Comparison of ENCODE assay signal across 19 cellular contexts in genomic region chr12:22172501-22172900, GRCh38.
"Had no signal": no experiment of that assay in that cellular context is flagged by ENCODE, and none has a peak within 500 bp of the region (broad histone marks: within the 10 kb centered on the region; RNA-seq: fewer than 3 reads in every experiment).

No MANE protein-coding gene starts in this region.

- H3K4me3 ChIP-seq: PC-9, SK-N-MC had no signal

- DNase-seq: activated CD4-positive, alpha-beta T cell treated with anti-CD3 and anti-CD28 coated beads for 36 hours; activated CD8-positive, alpha-beta memory T cell treated with anti-CD3 and anti-CD28 coated beads, Interleukin-2, amount 50 U/mL, for 4 hours; activated CD8-positive, alpha-beta T cell treated with anti-CD3 and anti-CD28 coated beads for 36 hours; activated gamma-delta T cell treated with Interleukin-2 at 50 U/mL for 16 hours; activated naive CD4-positive, alpha-beta T cell treated with anti-CD3 and anti-CD28 coated beads, Interleukin-2, amount 10 ng/mL, durations not matched to agents 7 days and 5 days; activated T-cell treated with anti-CD3 and anti-CD28 coated beads, Interleukin-2, amount 50 U/mL, for 72 hours; aorta; NCI-H1092 treated with DMSO at 0.1 percent for 48 hours; NCI-H1436; NCI-H1694 treated with DMSO at 0.1 percent for 48 hours; NCI-H2029 treated with DMSO at 0.1 percent for 48 hours; NCI-H510A treated with DMSO at 0.1 percent for 48 hours; PC-9; SHP77 treated with DMSO at 0.1 percent for 48 hours; T-cell; T-helper 2 cell; T1000 had no signal

- H3K4me2 ChIP-seq: PC-9 had no signal

- H3K27ac ChIP-seq: PC-9, SK-N-MC, VCaP had no signal

- H2AFZ ChIP-seq: PC-9 had no signal
